In genomic region chr6:137176729-137177128, GRCh38 we compare ENCODE assay signal across 1 cellular context.
TF ChIP-seq lines count a peak whose summit lies in the region.

No MANE protein-coding gene starts in this region.

TF ChIP-seq in GM12878, 131 proteins besides CTCF, POLR2A, EP300 and RAD21:
- TF ChIP-seq MEF2B (IDR thresholded peaks at IDR 0.05; ENCODE audit: partially characterized antibody, poor library complexity, severe bottlenecking) = peak; percentile 60
- peak; percentile 61 for TF ChIP-seq RUNX3 (IDR thresholded peaks at IDR 0.05; ENCODE audit: low read length)
- no peak for TF ChIP-seq ETV6 (conservative IDR thresholded peaks at IDR 0.05 in 1 of 2, IDR thresholded peaks at IDR 0.05 in 1 of 2; ENCODE audit: borderline replicate concordance in 1 of 2, low read depth in 1 of 2)
- TF ChIP-seq DPF2 (IDR thresholded peaks at IDR 0.05) = no peak
- TF ChIP-seq MEF2A (IDR thresholded peaks at IDR 0.05; ENCODE audit: insufficient read depth, low read depth, low read length) = peak; percentile 91
- TF ChIP-seq IKZF1 (conservative IDR thresholded peaks at IDR 0.05) = 0 out of 2 replicates have a peak, but pooled peaks have one; percentile 15
- TF ChIP-seq FOXM1 (IDR thresholded peaks at IDR 0.05; ENCODE audit: low read depth, low read length) = peak; percentile 34; the same call in 1 of the 2 replicates
- TF ChIP-seq NBN (IDR thresholded peaks at IDR 0.05) = no peak
- peak; percentile 57; the same call in 1 of the 2 replicates for TF ChIP-seq NFIC (IDR thresholded peaks at IDR 0.05; ENCODE audit: low read depth, low read length)
- TF ChIP-seq TAF1 (IDR thresholded peaks at IDR 0.05; ENCODE audit: borderline replicate concordance, low read depth, low read length) = no peak
